ENCODE assay signal across 24 cellular contexts in the genomic region with DNA sequence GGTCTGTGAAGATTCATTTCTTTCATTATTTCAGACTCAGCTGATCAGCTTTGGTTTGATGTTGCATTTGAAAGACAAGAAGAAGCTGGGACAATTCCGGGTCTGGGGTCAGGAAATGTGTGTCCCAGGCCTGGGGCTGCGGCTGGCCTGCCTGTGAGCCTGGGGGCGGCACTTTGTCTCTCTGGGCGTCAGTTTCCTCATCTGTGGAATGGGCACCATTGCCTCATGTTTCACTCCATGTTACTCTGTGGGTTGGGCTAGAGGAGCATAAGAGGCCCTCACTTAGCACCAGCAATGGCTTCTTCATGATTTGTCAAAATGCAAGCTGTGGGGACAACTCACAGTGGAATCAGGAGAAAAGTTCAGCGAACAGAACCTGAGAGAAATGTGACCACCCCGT.
DNase-seq lines count a peak whose midpoint lies in the region; ATAC-seq, FAIRE-seq and TF ChIP-seq lines count a peak whose summit lies in the region.
"Had no signal": no experiment of that assay in that cellular context is flagged by ENCODE, and none has a peak within 500 bp of the region (broad histone marks: within the 10 kb centered on the region; RNA-seq: fewer than 3 reads in every experiment).

No MANE protein-coding gene starts in this region.

- H3K4me2 ChIP-seq in GM23338 (no peak overlapping the region), GM12878 (ENCODE audit: control insufficient read depth, insufficient read depth) (no peak overlapping the region), H1 (ENCODE audit: insufficient read depth in 1 of 2, low read depth in 2 of 2, low read length in 2 of 2) (no peak overlapping the region), GM23248 (ENCODE audit: unreplicated experiment) (no peak overlapping the region)
- H3K4me2 ChIP-seq: A549; BLaER1 treated with 17β-estradiol and CSF1 and Interleukin-3, amounts not matched to agents 10 nM and 100 nM had no signal

- no peak overlapping the region for H2BK5ac ChIP-seq in H1 (ENCODE audit: low read depth, low read length)

- TF ChIP-seq EP300 in GM12878 (IDR thresholded peaks at IDR 0.05; ENCODE audit: borderline replicate concordance in 1 of 2, control insufficient read depth in 1 of 2, low read depth in 2 of 2, low read length in 2 of 2) (no peak), H1 (IDR thresholded peaks at IDR 0.05; ENCODE audit: borderline replicate concordance in 1 of 2, low read depth in 2 of 2, low read length in 2 of 2) (no peak)

- H3K9ac ChIP-seq in GM12878 (ENCODE audit: control insufficient read depth, insufficient read depth, low read length), result no peak overlapping the region
- no peak overlapping the region for H3K9ac ChIP-seq in H1 (replicated peaks in 1 of 4; ENCODE audit: extremely low read depth in 1 of 4, low read depth in 3 of 4, low read length in 3 of 4)
- no peak overlapping the region for H3K9ac ChIP-seq in GM23248
- H3K9ac ChIP-seq: BLaER1 treated with 17β-estradiol and CSF1 and Interleukin-3, amounts not matched to agents 10 nM and 100 nM had no signal

- TF ChIP-seq POLR2A in GM12878 (IDR thresholded peaks at IDR 0.05; ENCODE audit: low read depth, low read length) (no peak), H1 (IDR thresholded peaks at IDR 0.05; ENCODE audit: control extremely low read depth in 1 of 2, low read depth in 2 of 2, low read length in 2 of 2) (no peak), vagina (IDR thresholded peaks at IDR 0.05) (no peak)

- no peaks in the 10 kb centered on the region for H3K79me1 ChIP-seq in H1 (ENCODE audit: low read depth, low read length)

- no peak for ATAC-seq in GM23338
- ATAC-seq in GM12878, result no peak
- ATAC-seq: A549; CD8-positive, alpha-beta T cell had no signal

- no TSS peak for BruUV-seq in GM12878 (replicated peaks; lab: Mats Ljungman, UMichigan)

- no peak overlapping the region for H2AK5ac ChIP-seq in H1 (ENCODE audit: low read depth, low read length)

- no peak overlapping the region for H4K5ac ChIP-seq in H1 (ENCODE audit: insufficient read length, low read depth, low read length)

- H3K27me3 ChIP-seq in GM23338 (ENCODE audit: insufficient read depth) (no peaks in the 10 kb centered on the region), GM12878 (replicated peaks in 1 of 2; ENCODE audit: control insufficient read depth in 2 of 2, insufficient read depth in 2 of 2, low read length in 1 of 2) (no peaks in the 10 kb centered on the region), H1 (replicated peaks in 1 of 4; ENCODE audit: control insufficient read depth in 3 of 4, extremely low read depth in 1 of 4, insufficient read depth in 3 of 4, low read length in 3 of 4) (peaks cover 0 to 1% (median 0%) of the 10 kb centered on the region in 4 experiments; a peak in 2 of 7 replicates), vagina (no peaks in the 10 kb centered on the region), GM23248 (replicated peaks; ENCODE audit: insufficient read depth) (no peaks in the 10 kb centered on the region), dorsolateral prefrontal cortex (peaks cover 0 to 4% (median 0%) of the 10 kb centered on the region in 45 donors)
- H3K27me3 ChIP-seq: BLaER1 treated with 17β-estradiol and CSF1 and Interleukin-3, amounts not matched to agents 10 nM and 100 nM had no signal

- H3K9me3 Mint-ChIP-seq in activated naive CD4-positive, alpha-beta T cell treated with anti-CD3 and anti-CD28 coated beads, Interleukin-2, amount 50 U/mL, for 24 hours, result no peaks in the 10 kb centered on the region
- peaks cover 6% of the 10 kb centered on the region for H3K9me3 Mint-ChIP-seq in activated naive CD4-positive, alpha-beta T cell treated with anti-CD3 and anti-CD28 coated beads, Interleukin-2, amount 10 ng/mL, durations not matched to agents 7 days and 5 days
- H3K9me3 Mint-ChIP-seq in GM23338, result no peaks in the 10 kb centered on the region
- H3K9me3 Mint-ChIP-seq: CD4-positive, alpha-beta T cell; CD8-positive, alpha-beta T cell had no signal

- no peak overlapping the region for H2BK120ac ChIP-seq in H1 (replicated peaks; ENCODE audit: low read depth, low read length)

- RAD21 ChIA-PET in GM12878 (lab: Charles Lee; ENCODE audit: unreplicated experiment), result interaction anchor here (1.1 to 2.2 kb wide), 2 partner anchors 15 to 66 kb away, joined by 4 to 6 read pairs; no protein-coding TSS in a partner anchor

- no peaks in the 10 kb centered on the region for H3K36me3 Mint-ChIP-seq in activated naive CD4-positive, alpha-beta T cell treated with anti-CD3 and anti-CD28 coated beads, Interleukin-2, amount 50 U/mL, for 24 hours
- peaks cover 2% of the 10 kb centered on the region for H3K36me3 Mint-ChIP-seq in activated naive CD4-positive, alpha-beta T cell treated with anti-CD3 and anti-CD28 coated beads, Interleukin-2, amount 10 ng/mL, durations not matched to agents 7 days and 5 days
- no peaks in the 10 kb centered on the region for H3K36me3 Mint-ChIP-seq in GM23338 (ENCODE audit: low read depth)
- H3K36me3 Mint-ChIP-seq: CD8-positive, alpha-beta T cell had no signal

- H3K9me3 ChIP-seq in GM12878 (replicated peaks; ENCODE audit: control insufficient read depth, insufficient read depth, low read length) (no peaks in the 10 kb centered on the region), H1 (ENCODE audit: insufficient read depth in 2 of 2, low read depth in 1 of 2, low read length in 1 of 2) (no peaks in the 10 kb centered on the region), vagina (no peaks in the 10 kb centered on the region), GM23248 (ENCODE audit: low read depth) (no peaks in the 10 kb centered on the region)
- H3K9me3 ChIP-seq: A549, Caco-2 had no signal

- no peak for DNase-seq in activated naive CD4-positive, alpha-beta T cell treated with anti-CD3 and anti-CD28 coated beads, Interleukin-2, amount 10 ng/mL, durations not matched to agents 7 days and 5 days
- DNase-seq in GM23338 (ENCODE audit: low spot score) (no peak), GM12878 (ENCODE audit: low read depth, low spot score) (no peak), H1 (ENCODE audit: low read depth in 1 of 2, low spot score in 2 of 2) (no peak), vagina (ENCODE audit: extremely low spot score in 2 of 2) (no peak), GM23248 (no peak), dorsolateral prefrontal cortex (no peak)
- DNase-seq: AML-193; Caco-2; Calu3; CD4-positive, alpha-beta T cell; CD8-positive, alpha-beta T cell; DMS79 treated with DMSO at 0.1 percent for 48 hours; GF-D8 had no signal

- H3K23ac ChIP-seq in H1 (ENCODE audit: insufficient read length), result no peak overlapping the region

- H3K4ac ChIP-seq in H1 (replicated peaks; ENCODE audit: insufficient read length, low read depth, low read length), result no peak overlapping the region

- H3K27ac ChIP-seq in GM23338 (ENCODE audit: low read depth), result no peak overlapping the region
- H3K27ac ChIP-seq in GM12878 (ENCODE audit: control insufficient read depth, insufficient read depth), result no peak overlapping the region
- H3K27ac ChIP-seq in H1 (ENCODE audit: low read depth, low read length), result no peak overlapping the region
- no peak overlapping the region for H3K27ac ChIP-seq in vagina
- no peak overlapping the region for H3K27ac ChIP-seq in GM23248
- no peak overlapping the region for H3K27ac ChIP-seq in dorsolateral prefrontal cortex
- H3K27ac ChIP-seq: 22Rv1; A549; BLaER1 treated with 17β-estradiol and CSF1 and Interleukin-3, amounts not matched to agents 10 nM and 100 nM; C4-2B had no signal

- H4K20me1 ChIP-seq in GM23338 (replicated peaks; ENCODE audit: insufficient read depth) (no peaks in the 10 kb centered on the region), GM12878 (ENCODE audit: control insufficient read depth, insufficient read depth) (no peaks in the 10 kb centered on the region), H1 (replicated peaks in 1 of 2; ENCODE audit: control insufficient read depth in 1 of 2, insufficient read depth in 2 of 2, low read length in 2 of 2) (no peaks in the 10 kb centered on the region), GM23248 (ENCODE audit: insufficient read depth) (no peaks in the 10 kb centered on the region)
- H4K20me1 ChIP-seq: BLaER1 treated with 17β-estradiol and CSF1 and Interleukin-3, amounts not matched to agents 10 nM and 100 nM had no signal

- TF ChIP-seq CTCF in GM23338 (conservative IDR thresholded peaks at IDR 0.05; ENCODE audit: low read depth in 2 of 2) (no peak), GM12878 (IDR thresholded peaks at IDR 0.05 in 2 of 3, conservative IDR thresholded peaks at IDR 0.05 in 1 of 3; ENCODE audit: control insufficient read depth in 2 of 3, extremely low read depth in 1 of 3, insufficient read depth in 1 of 3, low read depth in 3 of 3, low read length in 3 of 3) (no peak), H1 (IDR thresholded peaks at IDR 0.05; ENCODE audit: control extremely low read depth in 1 of 3, insufficient read depth in 1 of 3, low read depth in 1 of 3, low read length in 3 of 3) (no peak), vagina (IDR thresholded peaks at IDR 0.05) (no peak), dorsolateral prefrontal cortex (IDR thresholded peaks at IDR 0.05 in 54 of 56, conservative IDR thresholded peaks at IDR 0.05 in 2 of 56; ENCODE audit: low read depth in 1 of 56, partially characterized antibody in 56 of 56) (no peak)

- TF ChIP-seq RAD21 in GM12878 (IDR thresholded peaks at IDR 0.05; ENCODE audit: insufficient read depth, low read depth, low read length) (no peak), H1 (IDR thresholded peaks at IDR 0.05 in 1 of 2, conservative IDR thresholded peaks at IDR 0.05 in 1 of 2; ENCODE audit: low read depth in 2 of 2, low read length in 2 of 2) (no peak)

- 29% methylated on average over 6 of the region's 6 CpGs for WGBS in GM12878 (ENCODE audit: insufficient coverage, insufficient replicate concordance, low lambda C conversion rate, missing lambda C conversion rate)
- 69% methylated on average over 6 of the region's 6 CpGs; no CpG with 5 or more reads in 1 of the 2 experiments for WGBS in H1 (ENCODE audit: extremely low coverage in 1 of 2, insufficient coverage in 1 of 2, insufficient read length in 1 of 2, insufficient replicate concordance in 2 of 2, low coverage in 1 of 2, low lambda C conversion rate in 2 of 2, missing lambda C conversion rate in 1 of 2), 2 experiments
- 37 to 40% methylated on average over 6 of the region's 6 CpGs for WGBS in GM23248 (ENCODE audit: low coverage in 1 of 2, low lambda C conversion rate in 2 of 2, missing lambda C conversion rate in 2 of 2), 2 experiments

- no peak overlapping the region for H4K91ac ChIP-seq in H1 (replicated peaks; ENCODE audit: insufficient read length, low read length)

- intact Hi-C loops in GM12878 (cut with micrococcal nuclease; ENCODE audit: unreplicated experiment), result no loop called here
- intact Hi-C loops in vagina (cut with DNase I), result no loop called here
- intact Hi-C loops in dorsolateral prefrontal cortex (cut with DNase I), result no loop called here

- peaks cover 14% of the 10 kb centered on the region for H3K4me1 ChIP-seq in GM23338 (ENCODE audit: insufficient read depth)
- H3K4me1 ChIP-seq in GM12878 (ENCODE audit: control insufficient read depth, insufficient read depth, low read length), result no peaks in the 10 kb centered on the region; the same call in 1 of the 2 replicates
- peaks cover 0 to 4% (median 2%) of the 10 kb centered on the region in 4 experiments; a peak in 4 of 7 replicates for H3K4me1 ChIP-seq in H1 (replicated peaks in 1 of 4; ENCODE audit: control insufficient read depth in 3 of 4, insufficient read depth in 4 of 4, low read length in 3 of 4)
- H3K4me1 ChIP-seq in vagina, result no peaks in the 10 kb centered on the region
- H3K4me1 ChIP-seq in GM23248 (ENCODE audit: insufficient read depth), result no peaks in the 10 kb centered on the region
- H3K4me1 ChIP-seq: A549; BLaER1 treated with 17β-estradiol and CSF1 and Interleukin-3, amounts not matched to agents 10 nM and 100 nM; Caco-2 had no signal

- H2BK12ac ChIP-seq in H1 (ENCODE audit: low read depth, low read length), result no peak overlapping the region

- H3K4me3 ChIP-seq in GM23338 (no peak overlapping the region), GM12878 (no peak overlapping the region), H1 (ENCODE audit: extremely low read depth in 1 of 4, insufficient read depth in 2 of 4, low read depth in 3 of 4, low read length in 4 of 4) (no peak overlapping the region), vagina (no peak overlapping the region), GM23248 (no peak overlapping the region), dorsolateral prefrontal cortex (no peak overlapping the region)
- H3K4me3 ChIP-seq: A549; BLaER1 treated with 17β-estradiol and CSF1 and Interleukin-3, amounts not matched to agents 10 nM and 100 nM had no signal

- no peak overlapping the region; the same call in 1 of the 2 replicates for H2BK20ac ChIP-seq in H1 (ENCODE audit: low read length)

- H2AFZ ChIP-seq in GM23338 (0 out of 2 replicates have a peak overlapping the region, but pooled peaks have one; percentile 32), GM12878 (ENCODE audit: control insufficient read depth, low read depth, low read length) (no peak overlapping the region), H1 (ENCODE audit: low read length) (no peak overlapping the region), GM23248 (no peak overlapping the region)

- no peaks in the 10 kb centered on the region for H3K36me3 ChIP-seq in GM23338 (ENCODE audit: insufficient read depth)
- H3K36me3 ChIP-seq in GM12878 (ENCODE audit: control insufficient read depth in 2 of 2, insufficient read depth in 2 of 2, low read length in 1 of 2), result no peaks in the 10 kb centered on the region
- no peaks in the 10 kb centered on the region for H3K36me3 ChIP-seq in H1 (ENCODE audit: control insufficient read depth in 2 of 4, insufficient read depth in 4 of 4, low read length in 3 of 4)
- H3K36me3 ChIP-seq in vagina, result no peaks in the 10 kb centered on the region
- H3K36me3 ChIP-seq in GM23248 (ENCODE audit: low read depth), result no peaks in the 10 kb centered on the region
- H3K36me3 ChIP-seq: BLaER1 treated with 17β-estradiol and CSF1 and Interleukin-3, amounts not matched to agents 10 nM and 100 nM had no signal

- peak overlapping the region; percentile 19; the same call in 1 of the 2 replicates for H2BK15ac ChIP-seq in H1 (ENCODE audit: low read length)

- H3K4me1 Mint-ChIP-seq in activated naive CD4-positive, alpha-beta T cell treated with anti-CD3 and anti-CD28 coated beads, Interleukin-2, amount 50 U/mL, for 24 hours, result no peaks in the 10 kb centered on the region
- H3K4me1 Mint-ChIP-seq in activated naive CD4-positive, alpha-beta T cell treated with anti-CD3 and anti-CD28 coated beads, Interleukin-2, amount 10 ng/mL, durations not matched to agents 7 days and 5 days, result no peaks in the 10 kb centered on the region
- H3K4me1 Mint-ChIP-seq in GM23338, result peaks cover 22% of the 10 kb centered on the region
- H3K4me1 Mint-ChIP-seq: B cell had no signal

- no peak overlapping the region for H4K8ac ChIP-seq in H1 (ENCODE audit: extremely low read depth, insufficient read depth, low read length)

- CTCF ChIA-PET in activated naive CD4-positive, alpha-beta T cell treated with anti-CD3 and anti-CD28 coated beads, Interleukin-2, amount 10 ng/mL, durations not matched to agents 7 days and 5 days (lab: Charles Lee), result no interaction called here
- CTCF ChIA-PET in GM12878 (lab: Yijun Ruan, JAX), result interaction anchor here (1.0 to 1.8 kb wide), 3 partner anchors 9 to 66 kb away, joined by 3 to 8 read pairs (median 6); no protein-coding TSS in a partner anchor
- CTCF ChIA-PET in H1 (lab: Charles Lee; ENCODE audit: partially characterized antibody), result interaction anchor here (1.1 kb wide), 1 partner anchor 10 kb away, joined by 3 read pairs; no protein-coding TSS in a partner anchor

- no peak overlapping the region for H3K56ac ChIP-seq in H1 (replicated peaks; ENCODE audit: insufficient read length, low read depth, low read length)

- no peaks in the 10 kb centered on the region for H3K27me3 Mint-ChIP-seq in activated naive CD4-positive, alpha-beta T cell treated with anti-CD3 and anti-CD28 coated beads, Interleukin-2, amount 50 U/mL, for 24 hours
- H3K27me3 Mint-ChIP-seq in activated naive CD4-positive, alpha-beta T cell treated with anti-CD3 and anti-CD28 coated beads, Interleukin-2, amount 10 ng/mL, durations not matched to agents 7 days and 5 days, result peaks cover 20% of the 10 kb centered on the region
- H3K27me3 Mint-ChIP-seq in GM23338 (ENCODE audit: insufficient read depth, low read depth, poor library complexity), result peaks cover 2% of the 10 kb centered on the region
- H3K27me3 Mint-ChIP-seq: B cell; CD4-positive, alpha-beta T cell had no signal

- no peak for FAIRE-seq in GM12878 (lab: Jason Lieb, UNC)
- no peak for FAIRE-seq in H1 (lab: Jason Lieb, UNC)
- FAIRE-seq: A549, D721Med, G401.6, GM12892, GM18507 had no signal

- H3K79me2 ChIP-seq in GM23338 (replicated peaks; ENCODE audit: insufficient read depth) (no peaks in the 10 kb centered on the region), GM12878 (ENCODE audit: control insufficient read depth, insufficient read depth, low read length) (no peaks in the 10 kb centered on the region), H1 (ENCODE audit: control insufficient read depth in 1 of 2, insufficient read depth in 2 of 2, low read length in 2 of 2) (no peaks in the 10 kb centered on the region), GM23248 (ENCODE audit: insufficient read depth) (no peaks in the 10 kb centered on the region)

- no peak overlapping the region for H3K14ac ChIP-seq in H1 (ENCODE audit: insufficient read length)

- H3F3A ChIP-seq in GM23338 (replicated peaks; ENCODE audit: low read depth) (no peaks in the 10 kb centered on the region), GM23248 (ENCODE audit: insufficient read depth) (no peaks in the 10 kb centered on the region)

- H3K9me2 ChIP-seq in GM23338 (ENCODE audit: insufficient read depth) (peaks cover 9% of the 10 kb centered on the region; the same call in 1 of the 2 replicates), GM23248 (ENCODE audit: insufficient read depth) (no peaks in the 10 kb centered on the region)

- POLR2A ChIA-PET in GM12878 (lab: Charles Lee), result interaction anchor here (1.0 to 2.9 kb wide), 4 partner anchors 13 to 49 kb away, joined by 3 to 13 read pairs (median 6); no protein-coding TSS in a partner anchor
- POLR2A ChIA-PET in H1 (lab: Charles Lee; ENCODE audit: partially characterized antibody), result interaction anchor here (0.7 kb wide), 1 partner anchor 12 kb away, joined by 3 read pairs; no protein-coding TSS in a partner anchor

- H3K4me3 Mint-ChIP-seq in activated naive CD4-positive, alpha-beta T cell treated with anti-CD3 and anti-CD28 coated beads, Interleukin-2, amount 50 U/mL, for 24 hours, result no peak overlapping the region
- no peak overlapping the region for H3K4me3 Mint-ChIP-seq in activated naive CD4-positive, alpha-beta T cell treated with anti-CD3 and anti-CD28 coated beads, Interleukin-2, amount 10 ng/mL, durations not matched to agents 7 days and 5 days
- H3K4me3 Mint-ChIP-seq in GM23338, result no peak overlapping the region
- H3K4me3 Mint-ChIP-seq: B cell; CD4-positive, alpha-beta T cell; CD8-positive, alpha-beta T cell had no signal

- peak overlapping the region; percentile 30 for H3K27ac Mint-ChIP-seq in activated naive CD4-positive, alpha-beta T cell treated with anti-CD3 and anti-CD28 coated beads, Interleukin-2, amount 50 U/mL, for 24 hours
- no peak overlapping the region for H3K27ac Mint-ChIP-seq in activated naive CD4-positive, alpha-beta T cell treated with anti-CD3 and anti-CD28 coated beads, Interleukin-2, amount 10 ng/mL, durations not matched to agents 7 days and 5 days
- no peak overlapping the region for H3K27ac Mint-ChIP-seq in GM23338
- H3K27ac Mint-ChIP-seq: B cell; CD4-positive, alpha-beta T cell; CD8-positive, alpha-beta T cell had no signal

- in situ Hi-C loops in GM12878 (cut with MboI), result no loop called here
- in situ Hi-C loops in GM23248 (cut with MboI), result no loop called here

- H3K23me2 ChIP-seq in H1 (ENCODE audit: low read depth, low read length), result peaks cover 2% of the 10 kb centered on the region; the same call in 1 of the 2 replicates

- H3K18ac ChIP-seq in H1 (ENCODE audit: extremely low read depth, low read length), result 0 out of 2 replicates have a peak overlapping the region, but pooled peaks have one; percentile 15

- SMC1A ChIA-PET in GM12878 (lab: Charles Lee; ENCODE audit: uncharacterized antibody, unreplicated experiment), result interaction anchor here (1.0 to 1.5 kb wide), 10 partner anchors 9 to 62 kb away, joined by 3 to 7 read pairs (median 4); no protein-coding TSS in a partner anchor
